9 cellular contexts compared by ENCODE assay signal in the genomic region with DNA sequence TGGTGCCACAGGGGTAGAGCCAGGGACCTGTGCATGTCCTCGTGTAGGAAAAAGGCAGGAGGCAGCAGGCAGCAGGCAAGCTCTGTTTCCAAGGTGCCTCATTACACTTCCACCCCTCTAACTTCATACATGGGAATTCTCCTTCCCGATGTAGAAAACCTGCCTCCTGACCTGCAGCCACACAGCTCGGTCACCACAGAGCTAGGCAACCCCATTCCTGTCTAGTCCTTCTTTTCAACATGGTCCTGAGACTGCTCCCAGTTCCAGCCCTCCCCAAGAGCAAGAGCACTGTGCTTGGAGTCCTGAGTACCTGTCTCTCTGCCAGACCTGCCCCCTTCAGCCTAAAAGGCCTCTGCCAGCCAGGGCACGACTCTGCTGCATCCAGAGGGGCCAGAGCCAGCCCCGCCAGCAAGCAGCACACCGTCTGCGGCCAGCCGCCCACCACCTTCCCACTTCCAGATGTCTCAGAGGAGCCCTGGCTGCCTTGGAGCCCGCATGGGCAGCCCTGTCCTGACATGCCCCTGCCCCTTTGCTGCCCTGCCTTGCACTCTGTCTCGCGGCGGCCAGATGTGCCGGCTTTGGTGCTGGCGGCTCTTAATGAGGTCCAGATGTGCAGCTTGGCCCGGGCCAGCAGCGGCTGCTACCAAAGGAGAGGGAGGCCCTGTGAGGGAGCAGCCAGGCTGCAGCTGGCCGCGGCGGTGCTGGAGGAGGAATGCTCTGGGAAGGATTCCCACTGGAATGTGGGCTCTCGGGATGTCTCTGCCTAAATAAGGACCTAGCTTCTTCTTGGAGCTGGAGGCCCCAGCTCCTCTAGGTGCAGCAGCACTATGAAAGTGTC.
DNase-seq lines count a peak whose midpoint lies in the region; ATAC-seq and TF ChIP-seq lines count a peak whose summit lies in the region.
"Had no signal": no experiment of that assay in that cellular context is flagged by ENCODE, and none has a peak within 500 bp of the region (broad histone marks: within the 10 kb centered on the region; RNA-seq: fewer than 3 reads in every experiment).

No MANE protein-coding gene starts in this region.

- TF ChIP-seq POLR2A in spleen (IDR thresholded peaks at IDR 0.05), result no peak

- no peak for ATAC-seq in HG02798 (IDR thresholded peaks at IDR 0.05; ENCODE audit: poor library complexity, unreplicated experiment)
- ATAC-seq in HG02970 (IDR thresholded peaks at IDR 0.05; ENCODE audit: low FRiP score, unreplicated experiment), result no peak

- H3K4me2 ChIP-seq in skeletal muscle satellite cell (ENCODE audit: low read length), result peak overlapping the region; percentile 68

- DNase-seq in GM13976 (ENCODE audit: low spot score) (peak; percentile 14), cardiac fibroblast (ENCODE audit: low read depth in 2 of 2) (peak; percentile 85 to 97), iPS-NIHi11 (ENCODE audit: low spot score) (peak; percentile 70), midbrain (lab: John Stamatoyannopoulos, UW) (no peak), spleen (no peak)
- DNase-seq: KG1 had no signal

- intact Hi-C loops in spleen (cut with DNase I; ENCODE audit: low total_unique reads), result no loop called here

- 72 to 83% (median 80%) methylated on average over 11 to 20 of the region's 20 CpGs for WGBS in spleen, 5 donors

- H3K9ac ChIP-seq in skeletal muscle satellite cell (ENCODE audit: low read depth, low read length), result no peak overlapping the region

- no peak for TF ChIP-seq CTCF in GM13976 (IDR thresholded peaks at IDR 0.05; ENCODE audit: borderline replicate concordance, control extremely low read depth, extremely low read depth, insufficient read depth, missing control alignments)
- TF ChIP-seq CTCF in cardiac fibroblast (IDR thresholded peaks at IDR 0.05; ENCODE audit: low read depth, low read length), result no peak
- TF ChIP-seq CTCF in spleen (IDR thresholded peaks at IDR 0.05 in 8 of 11, conservative IDR thresholded peaks at IDR 0.05 in 3 of 11), result no peak

- H3K9me3 ChIP-seq in skeletal muscle satellite cell (replicated peaks; ENCODE audit: low read length) (peaks cover 3% of the 10 kb centered on the region), spleen (peaks cover 0 to 5% (median 0%) of the 10 kb centered on the region in 8 donors)

- H3K36me3 ChIP-seq in skeletal muscle satellite cell (ENCODE audit: insufficient read depth, low read length) (no peaks in the 10 kb centered on the region), spleen (no peaks in the 10 kb centered on the region)

- H3K4me3 ChIP-seq in cardiac fibroblast (replicated peaks in 1 of 2; ENCODE audit: low read depth in 2 of 2, low read length in 2 of 2), result no peak overlapping the region
- H3K4me3 ChIP-seq in skeletal muscle satellite cell (ENCODE audit: low read length), result peak overlapping the region; percentile 4
- H3K4me3 ChIP-seq in spleen, result no peak overlapping the region

- H3K27ac ChIP-seq in spleen, result peak overlapping the region in 3 of 8 donors; percentile 21 to 52 (median 43)

- H3K4me1 ChIP-seq in skeletal muscle satellite cell (ENCODE audit: control insufficient read depth, insufficient read depth, low read length) (peaks cover 10% of the 10 kb centered on the region), spleen (peaks cover 0 to 28% (median 12%) of the 10 kb centered on the region in 6 donors)

- peaks cover 5% of the 10 kb centered on the region for H3K27me3 ChIP-seq in skeletal muscle satellite cell (ENCODE audit: control insufficient read depth, insufficient read depth, low read length)
- no peaks in the 10 kb centered on the region for H3K27me3 ChIP-seq in spleen (replicated peaks in 1 of 7)

- in situ Hi-C loops in GM13976 (cut with MboI; ENCODE audit: low sequenced_read_pairs, unreplicated experiment), result no loop called here

Comparison
In these comparisons a context has a peak if more than half of its experiments do, and no peak if none do; other contexts are left out.
1. DNase-seq: peak in GM13976 (single experiment), cardiac fibroblast (2 of 2) and iPS-NIHi11 (single experiment); none in midbrain (single experiment) and spleen (single experiment).